Comparison of ENCODE assay signal across 9 cellular contexts in the genomic region with DNA sequence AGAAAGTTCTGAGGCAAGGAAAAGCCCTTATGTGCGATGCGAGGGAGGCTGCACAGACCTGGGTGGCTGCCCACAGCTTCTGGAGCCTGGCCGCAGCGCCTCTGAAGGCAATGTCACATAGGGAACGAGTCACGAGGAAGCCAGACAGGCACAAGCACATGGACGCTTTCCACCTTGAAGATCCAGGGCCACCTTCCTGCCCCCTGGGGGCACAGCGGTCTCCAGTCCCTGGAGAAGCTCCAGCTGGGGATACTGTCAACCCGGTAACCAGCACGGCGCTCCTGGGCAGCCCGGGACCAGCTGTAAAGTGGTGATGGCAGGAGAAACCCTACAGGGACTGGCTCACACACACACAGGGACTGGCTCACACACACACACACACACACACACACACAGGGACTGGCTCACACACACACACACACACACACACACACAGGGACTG.
DNase-seq lines count a peak whose midpoint lies in the region; ATAC-seq and TF ChIP-seq lines count a peak whose summit lies in the region.
"Had no signal": no experiment of that assay in that cellular context is flagged by ENCODE, and none has a peak within 500 bp of the region (broad histone marks: within the 10 kb centered on the region; RNA-seq: fewer than 3 reads in every experiment).

No MANE protein-coding gene starts in this region.

- H3K79me2 ChIP-seq in MM.1S (ENCODE audit: low read length) = no peaks in the 10 kb centered on the region

- H3K23ac ChIP-seq in mesenchymal stem cell (ENCODE audit: low read length in 2 of 2) = no peak overlapping the region

- H3K9ac ChIP-seq in HUES64 (ENCODE audit: low read depth, low read length) (no peak overlapping the region), mesenchymal stem cell (ENCODE audit: low read length) (no peak overlapping the region), MM.1S (ENCODE audit: low read length) (no peak overlapping the region)

- TF ChIP-seq POLR2A in tibial nerve (IDR thresholded peaks at IDR 0.05) = no peak

- H3F3A ChIP-seq in MM.1S (ENCODE audit: insufficient read depth, low read length) = no peaks in the 10 kb centered on the region

- H3K4me2 ChIP-seq in mesenchymal stem cell (ENCODE audit: low read length, poor library complexity, severe bottlenecking) = no peak overlapping the region
- no peak overlapping the region for H3K4me2 ChIP-seq in MM.1S (ENCODE audit: low read depth, low read length)

- H3K4me3 ChIP-seq in HUES64 (ENCODE audit: low read length) (peak overlapping the region; percentile 48), mesenchymal stem cell (ENCODE audit: insufficient read depth in 1 of 2, low read depth in 1 of 2, low read length in 2 of 2) (peak overlapping the region in 1 of 2 experiments; percentile 66), tibial nerve (peak overlapping the region; percentile 28 to 51 (median 35)), MM.1S (ENCODE audit: low read length) (no peak overlapping the region)

- TF ChIP-seq CTCF in tibial nerve (IDR thresholded peaks at IDR 0.05) (no peak), MM.1S (IDR thresholded peaks at IDR 0.05; ENCODE audit: low read length) (no peak)

- H3K79me1 ChIP-seq in mesenchymal stem cell (replicated peaks; ENCODE audit: low read length, poor library complexity, severe bottlenecking) = no peaks in the 10 kb centered on the region

- H3K14ac ChIP-seq in mesenchymal stem cell (ENCODE audit: low read length in 2 of 2) = no peak overlapping the region

- DNase-seq in caudate nucleus (lab: John Stamatoyannopoulos, UW) = peak in 36 of 61 donors; percentile 1 to 55 (median 20)
- DNase-seq in mesenchymal stem cell = peak; percentile 24
- peak in 1 of 2 donors; percentile 6 for DNase-seq in tibial nerve (ENCODE audit: low spot score in 2 of 2)
- no peak for DNase-seq in MM.1S
- no peak for DNase-seq in RPMI8226
- DNase-seq: activated CD4-positive, alpha-beta T cell treated with anti-CD3 and anti-CD28 coated beads for 4 hours; natural killer cell had no signal

- 8% methylated on average over 12 of the region's 12 CpGs for WGBS in HUES64
- 24% methylated on average over 8 of the region's 12 CpGs for WGBS in mesenchymal stem cell
- 11 to 23% methylated on average over 12 of the region's 12 CpGs for WGBS in tibial nerve, 2 donors

- no peaks in the 10 kb centered on the region for H3K36me3 ChIP-seq in HUES64 (ENCODE audit: insufficient read depth, low read length)
- H3K36me3 ChIP-seq in mesenchymal stem cell (ENCODE audit: control insufficient read depth in 1 of 2, insufficient read depth in 2 of 2, low read depth in 1 of 2, low read length in 2 of 2) = no peaks in the 10 kb centered on the region
- H3K36me3 ChIP-seq in tibial nerve = no peaks in the 10 kb centered on the region
- H3K36me3 ChIP-seq in MM.1S (replicated peaks; ENCODE audit: insufficient read depth, low read length) = no peaks in the 10 kb centered on the region

- no peak overlapping the region for H2BK120ac ChIP-seq in mesenchymal stem cell (ENCODE audit: low read depth, low read length)

- H3K9me3 ChIP-seq in HUES64 (ENCODE audit: insufficient read depth, low read depth, low read length) = peaks cover 6% of the 10 kb centered on the region
- H3K9me3 ChIP-seq in mesenchymal stem cell (ENCODE audit: control insufficient read depth, low read length) = peaks cover 3% of the 10 kb centered on the region
- H3K9me3 ChIP-seq in tibial nerve = peaks cover 0 to 5% (median 0%) of the 10 kb centered on the region in 4 donors
- H3K9me3 ChIP-seq in MM.1S (replicated peaks; ENCODE audit: insufficient read depth, low read length) = no peaks in the 10 kb centered on the region

- no peak for ATAC-seq in HG03378 (IDR thresholded peaks at IDR 0.05; ENCODE audit: unreplicated experiment)
- ATAC-seq: natural killer cell had no signal

- no peak overlapping the region for H3K4ac ChIP-seq in mesenchymal stem cell (ENCODE audit: low read depth in 1 of 2, low read length in 2 of 2)

- no peak overlapping the region for H4K91ac ChIP-seq in mesenchymal stem cell (ENCODE audit: low read length)

- H2AFZ ChIP-seq in mesenchymal stem cell (ENCODE audit: low read depth, low read length) (no peak overlapping the region), MM.1S (ENCODE audit: low read length) (no peak overlapping the region)

- no peaks in the 10 kb centered on the region for H4K20me1 ChIP-seq in MM.1S (ENCODE audit: insufficient read depth, low read length)

- no peak overlapping the region for H2BK5ac ChIP-seq in mesenchymal stem cell (ENCODE audit: low read depth, low read length, poor library complexity, severe bottlenecking)

- no peaks in the 10 kb centered on the region for H3K9me2 ChIP-seq in MM.1S (replicated peaks; ENCODE audit: insufficient read depth, low read length)

- no peak overlapping the region for H2BK15ac ChIP-seq in mesenchymal stem cell (ENCODE audit: low read depth, poor library complexity, severe bottlenecking)

- H3K18ac ChIP-seq in mesenchymal stem cell (ENCODE audit: low read depth in 1 of 2, low read length in 2 of 2) = no peak overlapping the region

- H3K27ac ChIP-seq in HUES64 (ENCODE audit: low read depth, low read length) (no peak overlapping the region), caudate nucleus (ENCODE audit: low read depth, low read length) (peak overlapping the region; percentile 3), mesenchymal stem cell (ENCODE audit: low read length, poor library complexity, severe bottlenecking) (no peak overlapping the region), tibial nerve (peak overlapping the region in 2 of 4 donors; percentile 56 to 82), MM.1S (ENCODE audit: low read length) (no peak overlapping the region)

- no peak for TF ChIP-seq EP300 in tibial nerve (IDR thresholded peaks at IDR 0.05)

- H3K27me3 ChIP-seq in HUES64 (ENCODE audit: insufficient read depth, low read length) = peaks cover 5% of the 10 kb centered on the region; the same call in 1 of the 2 replicates
- peaks cover 0 to 27% of the 10 kb centered on the region in 2 experiments for H3K27me3 ChIP-seq in mesenchymal stem cell (ENCODE audit: control insufficient read depth in 1 of 2, insufficient read depth in 1 of 2, low read length in 2 of 2)
- no peaks in the 10 kb centered on the region for H3K27me3 ChIP-seq in tibial nerve
- no peaks in the 10 kb centered on the region for H3K27me3 ChIP-seq in MM.1S (replicated peaks; ENCODE audit: insufficient read depth, low read length)

- H3K4me1 ChIP-seq in HUES64 (ENCODE audit: insufficient read depth, low read length) (no peaks in the 10 kb centered on the region), mesenchymal stem cell (ENCODE audit: control insufficient read depth, insufficient read depth, low read depth, low read length) (peaks cover 4% of the 10 kb centered on the region), tibial nerve (peaks cover 0 to 8% (median 0%) of the 10 kb centered on the region in 4 donors), MM.1S (ENCODE audit: low read length) (no peaks in the 10 kb centered on the region)

- H2BK12ac ChIP-seq in mesenchymal stem cell (ENCODE audit: low read length in 2 of 2) = no peak overlapping the region

- no peak overlapping the region for H4K8ac ChIP-seq in mesenchymal stem cell (ENCODE audit: low read length)

- H2AK5ac ChIP-seq in mesenchymal stem cell (ENCODE audit: low read length, severe bottlenecking) = no peak overlapping the region

Comparison
In these comparisons a context has a peak if more than half of its experiments do, and no peak if none do; other contexts are left out.
1. DNase-seq: peak in caudate nucleus (36 of 61) and mesenchymal stem cell (single experiment); none in MM.1S (single experiment) and RPMI8226 (single experiment).